In genomic region chr5:126973193-126973592, GRCh38 we compare ENCODE assay signal across 16 cellular contexts. TPM values are rescaled to one million over a fixed set of nuclear protein-coding genes. Genes with fewer than 3 reads are reported as not detected.
DNase-seq lines count a peak whose midpoint lies in the region; ATAC-seq, FAIRE-seq and TF ChIP-seq lines count a peak whose summit lies in the region.
"Had no signal": no experiment of that assay in that cellular context is flagged by ENCODE, and none has a peak within 500 bp of the region (broad histone marks: within the 10 kb centered on the region; RNA-seq: fewer than 3 reads in every experiment).

No MANE protein-coding gene starts in this region.

- SMC1A ChIA-PET in GM12878 (lab: Charles Lee; ENCODE audit: uncharacterized antibody, unreplicated experiment) = interaction anchor here (0.6 to 11.5 kb wide), 4 partner anchors 9 to 192 kb away, joined by 3 to 102 read pairs (median 4); no protein-coding TSS in a partner anchor

- H3K27ac ChIP-seq in GM12878 (ENCODE audit: control insufficient read depth, insufficient read depth) (peak overlapping the region; percentile 78; the same call in 1 of the 2 replicates), spleen (peak overlapping the region; percentile 8 to 86 (median 72)), vagina (no peak overlapping the region)

- peaks cover 39% of the 10 kb centered on the region for H3K4me1 Mint-ChIP-seq in activated T-cell treated with anti-CD3 and anti-CD28 coated beads, Interleukin-2, amount 50 U/mL, for 4 hours (ENCODE audit: low read depth)

- H3K36me3 Mint-ChIP-seq in activated T-cell treated with anti-CD3 and anti-CD28 coated beads, Interleukin-2, amount 50 U/mL, for 4 hours (ENCODE audit: insufficient read depth) = peaks cover 2% of the 10 kb centered on the region

- H3K79me2 ChIP-seq in GM12878 (ENCODE audit: control insufficient read depth, insufficient read depth, low read length) = no peaks in the 10 kb centered on the region

- H3K27me3 ChIP-seq in GM12878 (replicated peaks in 1 of 2; ENCODE audit: control insufficient read depth in 2 of 2, insufficient read depth in 2 of 2, low read length in 1 of 2) (no peaks in the 10 kb centered on the region), spleen (replicated peaks in 1 of 7) (no peaks in the 10 kb centered on the region), HAP-1 (ENCODE audit: low read depth) (no peaks in the 10 kb centered on the region), vagina (no peaks in the 10 kb centered on the region)
- H3K27me3 ChIP-seq: dorsolateral prefrontal cortex had no signal

- H3K9ac ChIP-seq in GM12878 (ENCODE audit: control insufficient read depth, insufficient read depth, low read length) = no peak overlapping the region

- H4K20me1 ChIP-seq in GM12878 (ENCODE audit: control insufficient read depth, insufficient read depth) = no peaks in the 10 kb centered on the region

- no peak for TF ChIP-seq RAD21 in GM12878 (IDR thresholded peaks at IDR 0.05; ENCODE audit: insufficient read depth, low read depth, low read length)

- in situ Hi-C loops in GM12878 (cut with MboI) (no loop called here), HAP-1 (cut with MboI; ENCODE audit: low sequenced_read_pairs) (no loop called here)

- POLR2A ChIA-PET in GM12878 (lab: Charles Lee) = interaction anchor here (2.8 kb wide), 1 partner anchor 38 kb away, joined by 11 read pairs; no protein-coding TSS in a partner anchor

- intact Hi-C loops in GM12878 (cut with micrococcal nuclease; ENCODE audit: unreplicated experiment) = loop anchor here (2.0 kb wide), 1 partner anchor 58 kb away; the partner anchor contains the start of gene MARCHF3
- intact Hi-C loops in spleen (cut with DNase I; ENCODE audit: low total_unique reads) = no loop called here
- intact Hi-C loops in vagina (cut with DNase I) = no loop called here

- CTCF ChIA-PET in GM12878 (lab: Yijun Ruan, JAX) = interaction anchor here (0.7 to 1.8 kb wide), 3 partner anchors 9 to 16 kb away, joined by 3 to 5 read pairs (median 4); no protein-coding TSS in a partner anchor

- TF ChIP-seq CTCF in NB4 (IDR thresholded peaks at IDR 0.05; ENCODE audit: low read depth, low read length) (no peak), GM12878 (IDR thresholded peaks at IDR 0.05 in 2 of 3, conservative IDR thresholded peaks at IDR 0.05 in 1 of 3; ENCODE audit: control insufficient read depth in 2 of 3, extremely low read depth in 1 of 3, insufficient read depth in 1 of 3, low read depth in 3 of 3, low read length in 3 of 3) (no peak), spleen (IDR thresholded peaks at IDR 0.05 in 8 of 11, conservative IDR thresholded peaks at IDR 0.05 in 3 of 11) (no peak), vagina (IDR thresholded peaks at IDR 0.05) (no peak)

- no peaks in the 10 kb centered on the region for H3K9me3 Mint-ChIP-seq in activated T-cell treated with anti-CD3 and anti-CD28 coated beads, Interleukin-2, amount 50 U/mL, for 4 hours
- H3K9me3 Mint-ChIP-seq: neural crest cell had no signal

- H3K27me3 Mint-ChIP-seq in activated T-cell treated with anti-CD3 and anti-CD28 coated beads, Interleukin-2, amount 50 U/mL, for 4 hours (ENCODE audit: low read depth) = no peaks in the 10 kb centered on the region

- TF ChIP-seq POLR2A in NB4 (IDR thresholded peaks at IDR 0.05; ENCODE audit: extremely low read depth, insufficient read length) (no peak), GM12878 (IDR thresholded peaks at IDR 0.05; ENCODE audit: low read depth, low read length) (no peak), spleen (IDR thresholded peaks at IDR 0.05) (no peak), vagina (IDR thresholded peaks at IDR 0.05) (no peak)

- peak overlapping the region; percentile 41 for H3K4me3 ChIP-seq in NB4 (ENCODE audit: low read depth, low read length)
- 0 out of 2 replicates have a peak overlapping the region, but pooled peaks have one; percentile 7 for H3K4me3 ChIP-seq in GM12878
- no peak overlapping the region for H3K4me3 ChIP-seq in spleen
- no peak overlapping the region for H3K4me3 ChIP-seq in HAP-1
- no peak overlapping the region for H3K4me3 ChIP-seq in vagina
- H3K4me3 ChIP-seq: dorsolateral prefrontal cortex, skin epidermis had no signal

- no peaks in the 10 kb centered on the region for H3K9me3 ChIP-seq in GM12878 (replicated peaks; ENCODE audit: control insufficient read depth, insufficient read depth, low read length)
- H3K9me3 ChIP-seq in spleen = no peaks in the 10 kb centered on the region
- no peaks in the 10 kb centered on the region for H3K9me3 ChIP-seq in HAP-1
- H3K9me3 ChIP-seq in vagina = no peaks in the 10 kb centered on the region

- WGBS in GM12878 (ENCODE audit: insufficient coverage, insufficient replicate concordance, low lambda C conversion rate, missing lambda C conversion rate) = 66% methylated on average over 6 of the region's 6 CpGs
- WGBS in spleen, 5 donors = 62 to 76% (median 69%) methylated on average over 6 of the region's 6 CpGs

- peak in 1 of 2 donors; percentile 21 for ATAC-seq in activated T-cell treated with anti-CD3 and anti-CD28 coated beads, Interleukin-2, amount 50 U/mL, for 4 hours
- ATAC-seq in GM12878 = peak; percentile 31

- BruUV-seq in GM12878 (replicated peaks; lab: Mats Ljungman, UMichigan) = no TSS peak

- FAIRE-seq in GM12878 (lab: Jason Lieb, UNC) = no peak
- FAIRE-seq: kidney, urothelium cell line had no signal

- RAD21 ChIA-PET in GM12878 (lab: Charles Lee; ENCODE audit: unreplicated experiment) = interaction anchor here (1.0 to 11.5 kb wide), 4 partner anchors 25 to 54 kb away, joined by 4 to 102 read pairs (median 16); no protein-coding TSS in a partner anchor

- H3K4me2 ChIP-seq in GM12878 (ENCODE audit: control insufficient read depth, insufficient read depth) = peak overlapping the region; percentile 61

- no peak for DNase-seq in activated T-cell treated with anti-CD3 and anti-CD28 coated beads, Interleukin-2, amount 50 U/mL, for 4 hours
- no peak for DNase-seq in activated T-cell treated with anti-CD3 and anti-CD28 coated beads, Interleukin-2, amount 50 U/mL, for 48 hours
- DNase-seq in NB4 (ENCODE audit: low read depth) = peak; percentile 59
- DNase-seq in GM12878 (ENCODE audit: low read depth, low spot score) = no peak
- DNase-seq in spleen = peak; percentile 69
- no peak for DNase-seq in HAP-1 (ENCODE audit: low spot score in 2 of 2)
- no peak for DNase-seq in vagina (ENCODE audit: extremely low spot score in 2 of 2)
- DNase-seq in C1 segment of cervical spinal cord (lab: John Stamatoyannopoulos, UW) = no peak
- DNase-seq: activated CD4-positive, alpha-beta T cell treated with anti-CD3 and anti-CD28 coated beads for 4 hours; dorsolateral prefrontal cortex; foreskin melanocyte; kidney; SHP77 treated with DMSO at 0.1 percent for 48 hours had no signal

- H3K36me3 ChIP-seq in GM12878 (ENCODE audit: control insufficient read depth in 2 of 2, insufficient read depth in 2 of 2, low read length in 1 of 2) = no peaks in the 10 kb centered on the region
- no peaks in the 10 kb centered on the region for H3K36me3 ChIP-seq in spleen
- no peaks in the 10 kb centered on the region for H3K36me3 ChIP-seq in HAP-1 (replicated peaks)
- H3K36me3 ChIP-seq in vagina = no peaks in the 10 kb centered on the region

- TF ChIP-seq EP300 in GM12878 (IDR thresholded peaks at IDR 0.05; ENCODE audit: borderline replicate concordance in 1 of 2, control insufficient read depth in 1 of 2, low read depth in 2 of 2, low read length in 2 of 2) = no peak

- H3K4me3 Mint-ChIP-seq in activated T-cell treated with anti-CD3 and anti-CD28 coated beads, Interleukin-2, amount 50 U/mL, for 4 hours = peak overlapping the region; percentile 3
- H3K4me3 Mint-ChIP-seq: neural crest cell had no signal

- peak overlapping the region; percentile 15; the same call in 1 of the 2 replicates for H2AFZ ChIP-seq in GM12878 (ENCODE audit: control insufficient read depth, low read depth, low read length)

- H3K4me1 ChIP-seq in GM12878 (ENCODE audit: control insufficient read depth, insufficient read depth, low read length) (peaks cover 34% of the 10 kb centered on the region), spleen (peaks cover 19 to 66% (median 41%) of the 10 kb centered on the region in 6 donors), HAP-1 (no peaks in the 10 kb centered on the region), vagina (no peaks in the 10 kb centered on the region)

TF ChIP-seq in GM12878, 131 proteins besides CTCF, POLR2A, EP300 and RAD21 (continues in another document):
- TF ChIP-seq NR2C2 (IDR thresholded peaks at IDR 0.05; ENCODE audit: borderline replicate concordance, control insufficient read depth, insufficient read length, low read depth) (peak; percentile 45), ZNF217 (IDR thresholded peaks at IDR 0.05) (no peak), BCL11A (IDR thresholded peaks at IDR 0.05; ENCODE audit: low read depth, low read length) (no peak), KAT2A (conservative IDR thresholded peaks at IDR 0.05; ENCODE audit: control insufficient read depth, low read depth, low read length) (no peak), RUNX3 (IDR thresholded peaks at IDR 0.05; ENCODE audit: low read length) (0 out of 2 replicates have a peak, but pooled peaks have one; percentile 14), SPI1 (IDR thresholded peaks at IDR 0.05; ENCODE audit: borderline replicate concordance, insufficient read depth, low read depth, low read length) (0 out of 2 replicates have a peak, but pooled peaks have one; percentile 24), EED (IDR thresholded peaks at IDR 0.05; ENCODE audit: low read depth) (no peak), RFX5 (IDR thresholded peaks at IDR 0.05; ENCODE audit: low read depth, low read length) (no peak)

RNA-seq across cellular contexts. Expression of gene MARCHF3, which starts 57.2 kb away (rescaled TPM):
- total RNA-seq in activated T-cell treated with anti-CD3 and anti-CD28 coated beads, Interleukin-2, amount 50 U/mL, for 4 hours = 1 to 10 TPM; 2.7 to 4.2 (median 3.3) TPM
- total RNA-seq in GM12878 (2013; cell fraction: nucleolus; rRNA removed) = 51.9 and 61.9 TPM in 2 replicates
- total RNA-seq in GM12878 (2014; rRNA removed) (13.4 and 16.9 TPM in 2 replicates), GM12878 (2014; rRNA removed; fragmentation: Illumina TruSeq; extraction: Trizol) (9.5 and 10.2 TPM in 2 replicates), GM12878 (2021) (12.3 and 14.5 TPM in 2 replicates), spleen (10 to 100 TPM in 6 of 7 donors, 1 to 10 TPM in 1; 8.7 to 14.8 (median 12.7) TPM), vagina (2.0 TPM)
- 2.1 TPM for polyA plus RNA-seq in GM12878 (2011; ENCODE audit: low read depth)
- polyA plus RNA-seq in GM12878 (2011; rRNA removed) (24.1 and 24.7 TPM in 2 replicates), GM12878 (2014; fragmentation: Illumina TruSeq; extraction: Trizol) (8.5 and 11.1 TPM in 2 replicates), GM12878 (2014; fragmentation: Nextera tagmentation; extraction: Ambion mirVana) (1 to 10 TPM; 3.6 to 6.4 TPM), GM12878 (2014; rRNA removed) (5.7 and 7.9 TPM in 2 replicates), GM12878 (2016; fragmentation: Nextera tagmentation; extraction: Ambion mirVana) (10 to 100 TPM; 15.4 to 17.4 TPM), spleen (1 to 10 TPM; 2.3 to 4.9 (median 2.6) TPM)
- 16.4 and 20.5 TPM in 2 replicates for polyA plus RNA-seq in GM12878 (2011; cell fraction: cytosol; rRNA removed)
- polyA plus RNA-seq in GM12878 (2011; cell fraction: nucleus; rRNA removed) = 16.0 and 19.7 TPM in 2 replicates
- 3.8 and 4.4 TPM in 2 replicates for polyA plus RNA-seq in GM12878 (2012)
- 30.8 and 39.3 TPM in 2 replicates for polyA minus RNA-seq in GM12878 (2011; rRNA and poly(A)+ RNA removed)
- polyA minus RNA-seq in GM12878 (2011; cell fraction: cytosol; rRNA and poly(A)+ RNA removed) = 8.4 and 10.8 TPM in 2 replicates
- 23.6 and 31.9 TPM in 2 replicates for polyA minus RNA-seq in GM12878 (2011; cell fraction: nucleus; rRNA and poly(A)+ RNA removed)

Comparison
In these comparisons a context has a peak if more than half of its experiments do, and no peak if none do; other contexts are left out.
1. DNase-seq: peak in NB4 (single experiment) and spleen (single experiment); none in activated T-cell treated with anti-CD3 and anti-CD28 coated beads, Interleukin-2, amount 50 U/mL, for 4 hours (single experiment), activated T-cell treated with anti-CD3 and anti-CD28 coated beads, Interleukin-2, amount 50 U/mL, for 48 hours (0 of 2), GM12878 (single experiment), HAP-1 (0 of 2), vagina (0 of 2) and C1 segment of cervical spinal cord (0 of 14).
2. H3K4me3 ChIP-seq: peak in NB4 (single experiment) and GM12878 (single experiment); none in spleen (0 of 8), HAP-1 (single experiment) and vagina (0 of 2).